9 cellular contexts compared by ENCODE assay signal in the genomic region with DNA sequence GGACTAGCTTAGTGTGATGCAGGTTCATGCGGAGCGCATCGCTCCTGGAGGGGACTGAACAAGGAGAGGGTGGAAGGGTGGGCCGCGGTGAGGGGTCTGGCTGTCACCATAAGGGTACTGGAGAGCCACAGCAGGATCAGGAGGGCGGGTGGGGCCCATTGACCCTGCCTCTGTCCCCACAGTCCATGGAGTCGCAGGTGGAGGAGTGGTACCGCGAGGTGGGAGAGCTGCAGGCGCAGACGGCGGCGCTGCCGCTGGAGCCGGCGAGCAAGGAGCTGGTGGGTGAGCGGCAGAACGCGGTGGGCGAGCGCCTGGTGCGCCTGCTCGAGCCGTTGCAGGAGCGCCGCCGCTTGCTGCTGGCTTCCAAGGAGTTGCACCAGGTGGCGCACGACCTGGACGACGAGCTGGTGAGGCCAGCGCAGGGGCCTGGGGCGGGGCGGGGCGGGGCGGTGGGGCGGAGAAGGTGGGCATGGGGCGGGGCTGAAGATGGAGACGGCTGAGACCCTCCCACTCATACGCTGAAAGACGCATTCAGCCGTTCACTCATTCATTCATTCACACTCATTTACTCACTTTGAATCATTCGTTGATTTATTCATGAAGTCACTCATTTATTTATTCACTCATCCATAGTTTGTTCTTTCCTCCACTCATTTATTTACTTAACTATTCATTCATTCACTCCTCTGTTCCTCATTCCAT. TPM values are rescaled to one million over a fixed set of nuclear protein-coding genes. Genes with fewer than 3 reads are reported as not detected.
DNase-seq lines count a peak whose midpoint lies in the region; ATAC-seq and TF ChIP-seq lines count a peak whose summit lies in the region.
"Had no signal": no experiment of that assay in that cellular context is flagged by ENCODE, and none has a peak within 500 bp of the region (broad histone marks: within the 10 kb centered on the region; RNA-seq: fewer than 3 reads in every experiment).

No MANE protein-coding gene starts in this region.

- peaks cover 9% of the 10 kb centered on the region for H3K4me1 ChIP-seq in HEK293 (ENCODE audit: control insufficient read depth, insufficient read depth, low read length)

- H3K36me3 ChIP-seq in HEK293 (ENCODE audit: control insufficient read depth in 2 of 2, insufficient read depth in 1 of 2, low read length in 2 of 2), result no peaks in the 10 kb centered on the region; a peak in 1 of 3 replicates

- CTCF ChIA-PET in HEK293 (lab: Yijun Ruan, JAX), result interaction anchor here (0.5 to 14.7 kb wide), 43 partner anchors 9 to 878 kb away, joined by 3 to 259 read pairs (median 4); a partner anchor contains a TSS

- POLR2A ChIA-PET in HEK293 (lab: Yijun Ruan, JAX), result interaction anchor here (0.5 to 1.6 kb wide), 25 partner anchors 9 to 682 kb away, joined by 3 to 24 read pairs (median 4); a partner anchor contains a TSS

- intact Hi-C loops in left ventricle myocardium superior (cut with micrococcal nuclease), result no loop called here

- DNase-seq in AG09319 (ENCODE audit: extremely low read depth, low read depth) (no peak), SHP77 (lab: John Stamatoyannopoulos, UW) (peak; percentile 71 to 90), left ventricle myocardium superior (peak; percentile 79)
- DNase-seq in activated naive CD4-positive, alpha-beta T cell (lab: John Stamatoyannopoulos, UW), result peak; percentile 24 to 68 (median 44)
- peak; percentile 74 for DNase-seq in stimulated activated CD4-positive, alpha-beta T cell treated with anti-CD3 and anti-CD28 coated beads, Interleukin-12 subunit alpha, Interleukin-12 subunit beta, amount 100 ng/mL, for 4 hours

- H3K27ac ChIP-seq in HEK293 (ENCODE audit: extremely low read depth, low read depth, low read length), result no peak overlapping the region

- H3K4me3 ChIP-seq in HEK293 (ENCODE audit: low read depth, low read length), result peak overlapping the region; percentile 2
- H3K4me3 ChIP-seq: skin epidermis had no signal

- TF ChIP-seq CTCF in AG09319 (IDR thresholded peaks at IDR 0.05; ENCODE audit: low read depth, low read length) (peak; percentile 28), HEK293 (tag by site-specific recombination; IDR thresholded peaks at IDR 0.05) (peak; percentile 98)

- ATAC-seq in left ventricle myocardium superior (peak; percentile 83), HG03097 (IDR thresholded peaks at IDR 0.05; ENCODE audit: low FRiP score, unreplicated experiment) (no peak), HG03039 (IDR thresholded peaks at IDR 0.05; ENCODE audit: unreplicated experiment) (no peak)

- peaks cover 2% of the 10 kb centered on the region; the same call in 1 of the 2 replicates for H3K9me3 ChIP-seq in HEK293 (ENCODE audit: control insufficient read depth, insufficient read depth, low read depth, low read length)

TF ChIP-seq in HEK293, 187 proteins besides CTCF, POLR2A, EP300 and RAD21 (continues in another document):
- TF ChIP-seq, protein P1, sequence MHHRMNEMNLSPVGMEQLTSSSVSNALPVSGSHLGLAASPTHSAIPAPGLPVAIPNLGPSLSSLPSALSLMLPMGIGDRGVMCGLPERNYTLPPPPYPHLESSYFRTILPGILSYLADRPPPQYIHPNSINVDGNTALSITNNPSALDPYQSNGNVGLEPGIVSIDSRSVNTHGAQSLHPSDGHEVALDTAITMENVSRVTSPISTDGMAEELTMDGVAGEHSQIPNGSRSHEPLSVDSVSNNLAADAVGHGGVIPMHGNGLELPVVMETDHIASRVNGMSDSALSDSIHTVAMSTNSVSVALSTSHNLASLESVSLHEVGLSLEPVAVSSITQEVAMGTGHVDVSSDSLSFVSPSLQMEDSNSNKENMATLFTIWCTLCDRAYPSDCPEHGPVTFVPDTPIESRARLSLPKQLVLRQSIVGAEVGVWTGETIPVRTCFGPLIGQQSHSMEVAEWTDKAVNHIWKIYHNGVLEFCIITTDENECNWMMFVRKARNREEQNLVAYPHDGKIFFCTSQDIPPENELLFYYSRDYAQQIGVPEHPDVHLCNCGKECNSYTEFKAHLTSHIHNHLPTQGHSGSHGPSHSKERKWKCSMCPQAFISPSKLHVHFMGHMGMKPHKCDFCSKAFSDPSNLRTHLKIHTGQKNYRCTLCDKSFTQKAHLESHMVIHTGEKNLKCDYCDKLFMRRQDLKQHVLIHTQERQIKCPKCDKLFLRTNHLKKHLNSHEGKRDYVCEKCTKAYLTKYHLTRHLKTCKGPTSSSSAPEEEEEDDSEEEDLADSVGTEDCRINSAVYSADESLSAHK (tag by site-specific recombination; IDR thresholded peaks at IDR 0.05), result peak; percentile 55; the same call in 1 of the 2 replicates
- TF ChIP-seq, protein P2, sequence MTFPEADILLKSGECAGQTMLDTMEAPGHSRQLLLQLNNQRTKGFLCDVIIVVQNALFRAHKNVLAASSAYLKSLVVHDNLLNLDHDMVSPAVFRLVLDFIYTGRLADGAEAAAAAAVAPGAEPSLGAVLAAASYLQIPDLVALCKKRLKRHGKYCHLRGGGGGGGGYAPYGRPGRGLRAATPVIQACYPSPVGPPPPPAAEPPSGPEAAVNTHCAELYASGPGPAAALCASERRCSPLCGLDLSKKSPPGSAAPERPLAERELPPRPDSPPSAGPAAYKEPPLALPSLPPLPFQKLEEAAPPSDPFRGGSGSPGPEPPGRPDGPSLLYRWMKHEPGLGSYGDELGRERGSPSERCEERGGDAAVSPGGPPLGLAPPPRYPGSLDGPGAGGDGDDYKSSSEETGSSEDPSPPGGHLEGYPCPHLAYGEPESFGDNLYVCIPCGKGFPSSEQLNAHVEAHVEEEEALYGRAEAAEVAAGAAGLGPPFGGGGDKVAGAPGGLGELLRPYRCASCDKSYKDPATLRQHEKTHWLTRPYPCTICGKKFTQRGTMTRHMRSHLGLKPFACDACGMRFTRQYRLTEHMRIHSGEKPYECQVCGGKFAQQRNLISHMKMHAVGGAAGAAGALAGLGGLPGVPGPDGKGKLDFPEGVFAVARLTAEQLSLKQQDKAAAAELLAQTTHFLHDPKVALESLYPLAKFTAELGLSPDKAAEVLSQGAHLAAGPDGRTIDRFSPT (tag by site-specific recombination; IDR thresholded peaks at IDR 0.05), result peak; percentile 75; the same call in 1 of the 2 replicates
- TF ChIP-seq ZNF514 (tag by site-specific recombination; IDR thresholded peaks at IDR 0.05) (no peak), KLF7 (tag by site-specific recombination; IDR thresholded peaks at IDR 0.05; ENCODE audit: borderline replicate concordance) (peak; percentile 20), ZNF791 (tag by site-specific recombination; IDR thresholded peaks at IDR 0.05) (0 out of 2 replicates have a peak, but pooled peaks have one; percentile 41), YY1 (tag by site-specific recombination; IDR thresholded peaks at IDR 0.05) (no peak), ZBTB21 (tag by site-specific recombination; IDR thresholded peaks at IDR 0.05) (0 out of 2 replicates have a peak, but pooled peaks have one; percentile 9), ZNF843 (tag by site-specific recombination; IDR thresholded peaks at IDR 0.05) (no peak), WT1 (tag by site-specific recombination; IDR thresholded peaks at IDR 0.05) (no peak), GLIS1 (tag by site-specific recombination; IDR thresholded peaks at IDR 0.05) (peak; percentile 42; the same call in 1 of the 2 replicates)
- TF ChIP-seq, protein P3, sequence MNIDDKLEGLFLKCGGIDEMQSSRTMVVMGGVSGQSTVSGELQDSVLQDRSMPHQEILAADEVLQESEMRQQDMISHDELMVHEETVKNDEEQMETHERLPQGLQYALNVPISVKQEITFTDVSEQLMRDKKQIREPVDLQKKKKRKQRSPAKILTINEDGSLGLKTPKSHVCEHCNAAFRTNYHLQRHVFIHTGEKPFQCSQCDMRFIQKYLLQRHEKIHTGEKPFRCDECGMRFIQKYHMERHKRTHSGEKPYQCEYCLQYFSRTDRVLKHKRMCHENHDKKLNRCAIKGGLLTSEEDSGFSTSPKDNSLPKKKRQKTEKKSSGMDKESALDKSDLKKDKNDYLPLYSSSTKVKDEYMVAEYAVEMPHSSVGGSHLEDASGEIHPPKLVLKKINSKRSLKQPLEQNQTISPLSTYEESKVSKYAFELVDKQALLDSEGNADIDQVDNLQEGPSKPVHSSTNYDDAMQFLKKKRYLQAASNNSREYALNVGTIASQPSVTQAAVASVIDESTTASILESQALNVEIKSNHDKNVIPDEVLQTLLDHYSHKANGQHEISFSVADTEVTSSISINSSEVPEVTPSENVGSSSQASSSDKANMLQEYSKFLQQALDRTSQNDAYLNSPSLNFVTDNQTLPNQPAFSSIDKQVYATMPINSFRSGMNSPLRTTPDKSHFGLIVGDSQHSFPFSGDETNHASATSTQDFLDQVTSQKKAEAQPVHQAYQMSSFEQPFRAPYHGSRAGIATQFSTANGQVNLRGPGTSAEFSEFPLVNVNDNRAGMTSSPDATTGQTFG (tag by site-specific recombination; IDR thresholded peaks at IDR 0.05; ENCODE audit: borderline replicate concordance), result no peak
- TF ChIP-seq, protein P4, sequence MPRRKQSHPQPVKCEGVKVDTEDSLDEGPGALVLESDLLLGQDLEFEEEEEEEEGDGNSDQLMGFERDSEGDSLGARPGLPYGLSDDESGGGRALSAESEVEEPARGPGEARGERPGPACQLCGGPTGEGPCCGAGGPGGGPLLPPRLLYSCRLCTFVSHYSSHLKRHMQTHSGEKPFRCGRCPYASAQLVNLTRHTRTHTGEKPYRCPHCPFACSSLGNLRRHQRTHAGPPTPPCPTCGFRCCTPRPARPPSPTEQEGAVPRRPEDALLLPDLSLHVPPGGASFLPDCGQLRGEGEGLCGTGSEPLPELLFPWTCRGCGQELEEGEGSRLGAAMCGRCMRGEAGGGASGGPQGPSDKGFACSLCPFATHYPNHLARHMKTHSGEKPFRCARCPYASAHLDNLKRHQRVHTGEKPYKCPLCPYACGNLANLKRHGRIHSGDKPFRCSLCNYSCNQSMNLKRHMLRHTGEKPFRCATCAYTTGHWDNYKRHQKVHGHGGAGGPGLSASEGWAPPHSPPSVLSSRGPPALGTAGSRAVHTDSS (tag by site-specific recombination; IDR thresholded peaks at IDR 0.05), result no peak
- TF ChIP-seq, protein P5, sequence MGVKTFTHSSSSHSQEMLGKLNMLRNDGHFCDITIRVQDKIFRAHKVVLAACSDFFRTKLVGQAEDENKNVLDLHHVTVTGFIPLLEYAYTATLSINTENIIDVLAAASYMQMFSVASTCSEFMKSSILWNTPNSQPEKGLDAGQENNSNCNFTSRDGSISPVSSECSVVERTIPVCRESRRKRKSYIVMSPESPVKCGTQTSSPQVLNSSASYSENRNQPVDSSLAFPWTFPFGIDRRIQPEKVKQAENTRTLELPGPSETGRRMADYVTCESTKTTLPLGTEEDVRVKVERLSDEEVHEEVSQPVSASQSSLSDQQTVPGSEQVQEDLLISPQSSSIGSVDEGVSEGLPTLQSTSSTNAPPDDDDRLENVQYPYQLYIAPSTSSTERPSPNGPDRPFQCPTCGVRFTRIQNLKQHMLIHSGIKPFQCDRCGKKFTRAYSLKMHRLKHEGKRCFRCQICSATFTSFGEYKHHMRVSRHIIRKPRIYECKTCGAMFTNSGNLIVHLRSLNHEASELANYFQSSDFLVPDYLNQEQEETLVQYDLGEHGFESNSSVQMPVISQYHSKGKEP (tag by site-specific recombination; IDR thresholded peaks at IDR 0.05), result peak; percentile 58; the same call in 1 of the 2 replicates

RNA-seq across cellular contexts. Expression of a gene that starts 27.5 kb away (rescaled TPM):
- 16.4 TPM for total RNA-seq in left ventricle myocardium superior

RNA-seq across cellular contexts. Expression of a gene that starts 52.0 kb away (rescaled TPM):
- total RNA-seq in left ventricle myocardium superior, result 294 TPM
